ENCODE assay signal across 1 cellular context in genomic region chr9:69131682-69132081, GRCh38.
TF ChIP-seq lines count a peak whose summit lies in the region.

No MANE protein-coding gene starts in this region.

TF ChIP-seq in HepG2, 621 proteins besides CTCF, POLR2A, EP300 and RAD21 (continued from another document and continues in another):
- TF ChIP-seq E2F1 (CRISPR knock-in tag; IDR thresholded peaks at IDR 0.05) (no peak), LBX2 (CRISPR knock-in tag; IDR thresholded peaks at IDR 0.05; ENCODE audit: borderline replicate concordance) (no peak), NCOA1 (CRISPR knock-in tag; IDR thresholded peaks at IDR 0.05) (no peak), ZFP1 (CRISPR knock-in tag; IDR thresholded peaks at IDR 0.05) (peak; percentile 38; the same call in 1 of the 2 replicates), ZNF460 (CRISPR knock-in tag; IDR thresholded peaks at IDR 0.05; ENCODE audit: borderline replicate concordance) (no peak), PAWR (CRISPR knock-in tag; IDR thresholded peaks at IDR 0.05; ENCODE audit: borderline replicate concordance) (no peak), SAFB2 (CRISPR knock-in tag; IDR thresholded peaks at IDR 0.05; ENCODE audit: borderline replicate concordance, low read depth) (no peak), ZNF224 (CRISPR knock-in tag; IDR thresholded peaks at IDR 0.05) (no peak), RELA (CRISPR knock-in tag; IDR thresholded peaks at IDR 0.05) (no peak), STAT5B (CRISPR knock-in tag; IDR thresholded peaks at IDR 0.05) (no peak), PHF5A (CRISPR knock-in tag; IDR thresholded peaks at IDR 0.05; ENCODE audit: low read depth, unreplicated experiment) (no peak), JUND (CRISPR knock-in tag; IDR thresholded peaks at IDR 0.05) (no peak), ZNF24 (IDR thresholded peaks at IDR 0.05) (no peak), ARID2 (CRISPR knock-in tag; IDR thresholded peaks at IDR 0.05; ENCODE audit: borderline replicate concordance) (no peak), ZNF780A (CRISPR knock-in tag; IDR thresholded peaks at IDR 0.05) (no peak), NR2C2 (CRISPR knock-in tag; IDR thresholded peaks at IDR 0.05; ENCODE audit: borderline replicate concordance) (no peak), ZSCAN31 (CRISPR knock-in tag; IDR thresholded peaks at IDR 0.05; ENCODE audit: low read depth) (no peak), ZNF275 (CRISPR knock-in tag; IDR thresholded peaks at IDR 0.05; ENCODE audit: borderline replicate concordance) (no peak), ZBTB38 (CRISPR knock-in tag; IDR thresholded peaks at IDR 0.05) (no peak), ZMYM4 (CRISPR knock-in tag; IDR thresholded peaks at IDR 0.05) (no peak; the same call in 1 of the 2 replicates), TIGD3 (CRISPR knock-in tag; IDR thresholded peaks at IDR 0.05; ENCODE audit: borderline replicate concordance) (no peak), MAFF (IDR thresholded peaks at IDR 0.05; ENCODE audit: low read depth, low read length) (no peak), ZNF326 (CRISPR knock-in tag; IDR thresholded peaks at IDR 0.05; ENCODE audit: borderline replicate concordance) (no peak), ZFP91 (CRISPR knock-in tag; IDR thresholded peaks at IDR 0.05; ENCODE audit: borderline replicate concordance) (no peak), IKZF5 (CRISPR knock-in tag; IDR thresholded peaks at IDR 0.05) (no peak), NFYC (CRISPR knock-in tag; IDR thresholded peaks at IDR 0.05) (no peak), HOMEZ (CRISPR knock-in tag; IDR thresholded peaks at IDR 0.05; ENCODE audit: low read depth) (no peak), HMG20A (CRISPR knock-in tag; IDR thresholded peaks at IDR 0.05; ENCODE audit: borderline replicate concordance) (0 out of 2 replicates have a peak, but pooled peaks have one; percentile 14), TBX2 (CRISPR knock-in tag; IDR thresholded peaks at IDR 0.05; ENCODE audit: borderline replicate concordance) (no peak), PHF20 (CRISPR knock-in tag; IDR thresholded peaks at IDR 0.05) (no peak), ELF4 (CRISPR knock-in tag; IDR thresholded peaks at IDR 0.05; ENCODE audit: borderline replicate concordance) (no peak), PAX8 (CRISPR knock-in tag; IDR thresholded peaks at IDR 0.05; ENCODE audit: borderline replicate concordance) (no peak), SNAPC4 (CRISPR knock-in tag; IDR thresholded peaks at IDR 0.05) (no peak), FOXK2 (IDR thresholded peaks at IDR 0.05) (no peak), ZNF556 (CRISPR knock-in tag; IDR thresholded peaks at IDR 0.05; ENCODE audit: borderline replicate concordance) (no peak; the same call in 1 of the 2 replicates), TBL1XR1 (IDR thresholded peaks at IDR 0.05; ENCODE audit: borderline replicate concordance, low read length, partially characterized antibody) (no peak), MBD4 (IDR thresholded peaks at IDR 0.05; ENCODE audit: borderline replicate concordance, low read length) (no peak), ZNF841 (CRISPR knock-in tag; IDR thresholded peaks at IDR 0.05; ENCODE audit: borderline replicate concordance) (no peak), MYC (CRISPR knock-in tag; IDR thresholded peaks at IDR 0.05; ENCODE audit: borderline replicate concordance) (no peak), CERS6 (CRISPR knock-in tag; IDR thresholded peaks at IDR 0.05) (no peak), ZNF567 (CRISPR knock-in tag; IDR thresholded peaks at IDR 0.05; ENCODE audit: borderline replicate concordance) (no peak), RCOR2 (CRISPR knock-in tag; IDR thresholded peaks at IDR 0.05) (peak; percentile 44; the same call in 1 of the 2 replicates), CAMTA2 (CRISPR knock-in tag; IDR thresholded peaks at IDR 0.05; ENCODE audit: borderline replicate concordance) (no peak), MEIS1 (CRISPR knock-in tag; IDR thresholded peaks at IDR 0.05; ENCODE audit: borderline replicate concordance) (no peak), TGIF2 (CRISPR knock-in tag; IDR thresholded peaks at IDR 0.05) (no peak), MED8 (CRISPR knock-in tag; IDR thresholded peaks at IDR 0.05; ENCODE audit: insufficient replicate concordance) (no peak), ZMAT3 (CRISPR knock-in tag; conservative IDR thresholded peaks at IDR 0.05) (no peak), ZFP82 (CRISPR knock-in tag; IDR thresholded peaks at IDR 0.05; ENCODE audit: borderline replicate concordance) (no peak), ZNF343 (CRISPR knock-in tag; IDR thresholded peaks at IDR 0.05) (no peak), MAFK (conservative IDR thresholded peaks at IDR 0.05 in 1 of 2, IDR thresholded peaks at IDR 0.05 in 1 of 2; ENCODE audit: low read length in 2 of 2) (no peak), ATF7-NPFF (CRISPR knock-in tag; IDR thresholded peaks at IDR 0.05; ENCODE audit: low read depth) (no peak), TSC22D2 (CRISPR knock-in tag; IDR thresholded peaks at IDR 0.05; ENCODE audit: borderline replicate concordance) (no peak), TCF7 (IDR thresholded peaks at IDR 0.05; ENCODE audit: low read depth) (peak; percentile 60), ZC3H4 (CRISPR knock-in tag; IDR thresholded peaks at IDR 0.05; ENCODE audit: borderline replicate concordance) (no peak), ZNF484 (CRISPR knock-in tag; IDR thresholded peaks at IDR 0.05; ENCODE audit: borderline replicate concordance, low read depth) (no peak), ZNF816 (CRISPR knock-in tag; IDR thresholded peaks at IDR 0.05; ENCODE audit: borderline replicate concordance) (no peak), MXD3 (CRISPR knock-in tag; IDR thresholded peaks at IDR 0.05) (no peak), PTBP1 (IDR thresholded peaks at IDR 0.05; ENCODE audit: low read depth, low read length, poor library complexity, severe bottlenecking) (no peak), CEBPB (IDR thresholded peaks at IDR 0.05; ENCODE audit: borderline replicate concordance, low read depth, low read length) (peak; percentile 94), ZNF205 (CRISPR knock-in tag; IDR thresholded peaks at IDR 0.05) (no peak), ZSCAN20 (CRISPR knock-in tag; IDR thresholded peaks at IDR 0.05; ENCODE audit: borderline replicate concordance) (no peak), NONO (IDR thresholded peaks at IDR 0.05) (no peak), NONO (CRISPR knock-in tag; conservative IDR thresholded peaks at IDR 0.05) (0 out of 2 replicates have a peak, but pooled peaks have one; percentile 40)
